Comparison of ENCODE assay signal across 3 cellular contexts in genomic region chr3:113908133-113908532, GRCh38.
TF ChIP-seq lines count a peak whose summit lies in the region.

No MANE protein-coding gene starts in this region.

TF ChIP-seq in A549, 52 proteins besides CTCF, POLR2A, EP300 and RAD21:
- TF ChIP-seq BCL3 (IDR thresholded peaks at IDR 0.05), result no peak
- no peak for TF ChIP-seq PHF8 (IDR thresholded peaks at IDR 0.05; ENCODE audit: borderline replicate concordance, low read depth)
- TF ChIP-seq, protein P1, sequence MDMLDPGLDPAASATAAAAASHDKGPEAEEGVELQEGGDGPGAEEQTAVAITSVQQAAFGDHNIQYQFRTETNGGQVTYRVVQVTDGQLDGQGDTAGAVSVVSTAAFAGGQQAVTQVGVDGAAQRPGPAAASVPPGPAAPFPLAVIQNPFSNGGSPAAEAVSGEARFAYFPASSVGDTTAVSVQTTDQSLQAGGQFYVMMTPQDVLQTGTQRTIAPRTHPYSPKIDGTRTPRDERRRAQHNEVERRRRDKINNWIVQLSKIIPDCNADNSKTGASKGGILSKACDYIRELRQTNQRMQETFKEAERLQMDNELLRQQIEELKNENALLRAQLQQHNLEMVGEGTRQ (IDR thresholded peaks at IDR 0.05), result no peak
- TF ChIP-seq EHMT2 (IDR thresholded peaks at IDR 0.05; ENCODE audit: low read depth), result no peak
- TF ChIP-seq RARB (CRISPR knock-in tag; IDR thresholded peaks at IDR 0.05), result no peak
- TF ChIP-seq TP53 (CRISPR knock-in tag; IDR thresholded peaks at IDR 0.05), result no peak
- TF ChIP-seq RFX5 (IDR thresholded peaks at IDR 0.05), result no peak
- no peak for TF ChIP-seq KDM1A (IDR thresholded peaks at IDR 0.05; ENCODE audit: low read depth)
- TF ChIP-seq EHF (CRISPR knock-in tag; IDR thresholded peaks at IDR 0.05), result no peak
- no peak for TF ChIP-seq ESRRA (IDR thresholded peaks at IDR 0.05; ENCODE audit: borderline replicate concordance, low read length)
- TF ChIP-seq, protein P2, sequence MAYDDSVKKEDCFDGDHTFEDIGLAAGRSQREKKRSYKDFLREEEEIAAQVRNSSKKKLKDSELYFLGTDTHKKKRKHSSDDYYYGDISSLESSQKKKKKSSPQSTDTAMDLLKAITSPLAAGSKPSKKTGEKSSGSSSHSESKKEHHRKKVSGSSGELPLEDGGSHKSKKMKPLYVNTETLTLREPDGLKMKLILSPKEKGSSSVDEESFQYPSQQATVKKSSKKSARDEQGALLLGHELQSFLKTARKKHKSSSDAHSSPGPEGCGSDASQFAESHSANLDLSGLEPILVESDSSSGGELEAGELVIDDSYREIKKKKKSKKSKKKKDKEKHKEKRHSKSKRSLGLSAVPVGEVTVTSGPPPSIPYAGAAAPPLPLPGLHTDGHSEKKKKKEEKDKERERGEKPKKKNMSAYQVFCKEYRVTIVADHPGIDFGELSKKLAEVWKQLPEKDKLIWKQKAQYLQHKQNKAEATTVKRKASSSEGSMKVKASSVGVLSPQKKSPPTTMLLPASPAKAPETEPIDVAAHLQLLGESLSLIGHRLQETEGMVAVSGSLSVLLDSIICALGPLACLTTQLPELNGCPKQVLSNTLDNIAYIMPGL (CRISPR knock-in tag; IDR thresholded peaks at IDR 0.05; ENCODE audit: borderline replicate concordance), result no peak
- no peak for TF ChIP-seq FOXS1 (CRISPR knock-in tag; IDR thresholded peaks at IDR 0.05)
- TF ChIP-seq FOSL2 (IDR thresholded peaks at IDR 0.05), result no peak
- TF ChIP-seq FOSL2 (CRISPR knock-in tag; IDR thresholded peaks at IDR 0.05), result no peak
- TF ChIP-seq ZSCAN20 (CRISPR knock-in tag; IDR thresholded peaks at IDR 0.05), result no peak
- TF ChIP-seq JUNB (IDR thresholded peaks at IDR 0.05), result no peak
- no peak for TF ChIP-seq SMC3 (IDR thresholded peaks at IDR 0.05)
- no peak for TF ChIP-seq GATA3 (IDR thresholded peaks at IDR 0.05; ENCODE audit: borderline replicate concordance)
- TF ChIP-seq NR3C1 (IDR thresholded peaks at IDR 0.05), result no peak

TF ChIP-seq in HEK293, 187 proteins besides CTCF, POLR2A, EP300 and RAD21:
- TF ChIP-seq ATF2 (tag by site-specific recombination; IDR thresholded peaks at IDR 0.05; ENCODE audit: low read depth) (peak; percentile 79; the same call in 1 of the 2 replicates), SP2 (tag by site-specific recombination; IDR thresholded peaks at IDR 0.05) (no peak), ZNF266 (tag by site-specific recombination; IDR thresholded peaks at IDR 0.05; ENCODE audit: low read depth) (no peak), ZFP69B (tag by site-specific recombination; IDR thresholded peaks at IDR 0.05) (no peak)
- TF ChIP-seq, protein P3, sequence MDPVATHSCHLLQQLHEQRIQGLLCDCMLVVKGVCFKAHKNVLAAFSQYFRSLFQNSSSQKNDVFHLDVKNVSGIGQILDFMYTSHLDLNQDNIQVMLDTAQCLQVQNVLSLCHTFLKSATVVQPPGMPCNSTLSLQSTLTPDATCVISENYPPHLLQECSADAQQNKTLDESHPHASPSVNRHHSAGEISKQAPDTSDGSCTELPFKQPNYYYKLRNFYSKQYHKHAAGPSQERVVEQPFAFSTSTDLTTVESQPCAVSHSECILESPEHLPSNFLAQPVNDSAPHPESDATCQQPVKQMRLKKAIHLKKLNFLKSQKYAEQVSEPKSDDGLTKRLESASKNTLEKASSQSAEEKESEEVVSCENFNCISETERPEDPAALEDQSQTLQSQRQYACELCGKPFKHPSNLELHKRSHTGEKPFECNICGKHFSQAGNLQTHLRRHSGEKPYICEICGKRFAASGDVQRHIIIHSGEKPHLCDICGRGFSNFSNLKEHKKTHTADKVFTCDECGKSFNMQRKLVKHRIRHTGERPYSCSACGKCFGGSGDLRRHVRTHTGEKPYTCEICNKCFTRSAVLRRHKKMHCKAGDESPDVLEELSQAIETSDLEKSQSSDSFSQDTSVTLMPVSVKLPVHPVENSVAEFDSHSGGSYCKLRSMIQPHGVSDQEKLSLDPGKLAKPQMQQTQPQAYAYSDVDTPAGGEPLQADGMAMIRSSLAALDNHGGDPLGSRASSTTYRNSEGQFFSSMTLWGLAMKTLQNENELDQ (tag by site-specific recombination; IDR thresholded peaks at IDR 0.05; ENCODE audit: low read depth), result no peak
- TF ChIP-seq, protein P4, sequence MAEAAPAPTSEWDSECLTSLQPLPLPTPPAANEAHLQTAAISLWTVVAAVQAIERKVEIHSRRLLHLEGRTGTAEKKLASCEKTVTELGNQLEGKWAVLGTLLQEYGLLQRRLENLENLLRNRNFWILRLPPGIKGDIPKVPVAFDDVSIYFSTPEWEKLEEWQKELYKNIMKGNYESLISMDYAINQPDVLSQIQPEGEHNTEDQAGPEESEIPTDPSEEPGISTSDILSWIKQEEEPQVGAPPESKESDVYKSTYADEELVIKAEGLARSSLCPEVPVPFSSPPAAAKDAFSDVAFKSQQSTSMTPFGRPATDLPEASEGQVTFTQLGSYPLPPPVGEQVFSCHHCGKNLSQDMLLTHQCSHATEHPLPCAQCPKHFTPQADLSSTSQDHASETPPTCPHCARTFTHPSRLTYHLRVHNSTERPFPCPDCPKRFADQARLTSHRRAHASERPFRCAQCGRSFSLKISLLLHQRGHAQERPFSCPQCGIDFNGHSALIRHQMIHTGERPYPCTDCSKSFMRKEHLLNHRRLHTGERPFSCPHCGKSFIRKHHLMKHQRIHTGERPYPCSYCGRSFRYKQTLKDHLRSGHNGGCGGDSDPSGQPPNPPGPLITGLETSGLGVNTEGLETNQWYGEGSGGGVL (tag by site-specific recombination; IDR thresholded peaks at IDR 0.05), result no peak

TF ChIP-seq in GM12878, 131 proteins besides CTCF, POLR2A, EP300 and RAD21:
- TF ChIP-seq, protein P5, sequence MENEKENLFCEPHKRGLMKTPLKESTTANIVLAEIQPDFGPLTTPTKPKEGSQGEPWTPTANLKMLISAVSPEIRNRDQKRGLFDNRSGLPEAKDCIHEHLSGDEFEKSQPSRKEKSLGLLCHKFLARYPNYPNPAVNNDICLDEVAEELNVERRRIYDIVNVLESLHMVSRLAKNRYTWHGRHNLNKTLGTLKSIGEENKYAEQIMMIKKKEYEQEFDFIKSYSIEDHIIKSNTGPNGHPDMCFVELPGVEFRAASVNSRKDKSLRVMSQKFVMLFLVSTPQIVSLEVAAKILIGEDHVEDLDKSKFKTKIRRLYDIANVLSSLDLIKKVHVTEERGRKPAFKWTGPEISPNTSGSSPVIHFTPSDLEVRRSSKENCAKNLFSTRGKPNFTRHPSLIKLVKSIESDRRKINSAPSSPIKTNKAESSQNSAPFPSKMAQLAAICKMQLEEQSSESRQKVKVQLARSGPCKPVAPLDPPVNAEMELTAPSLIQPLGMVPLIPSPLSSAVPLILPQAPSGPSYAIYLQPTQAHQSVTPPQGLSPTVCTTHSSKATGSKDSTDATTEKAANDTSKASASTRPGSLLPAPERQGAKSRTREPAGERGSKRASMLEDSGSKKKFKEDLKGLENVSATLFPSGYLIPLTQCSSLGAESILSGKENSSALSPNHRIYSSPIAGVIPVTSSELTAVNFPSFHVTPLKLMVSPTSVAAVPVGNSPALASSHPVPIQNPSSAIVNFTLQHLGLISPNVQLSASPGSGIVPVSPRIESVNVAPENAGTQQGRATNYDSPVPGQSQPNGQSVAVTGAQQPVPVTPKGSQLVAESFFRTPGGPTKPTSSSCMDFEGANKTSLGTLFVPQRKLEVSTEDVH (IDR thresholded peaks at IDR 0.05; ENCODE audit: low read depth, partially characterized antibody), result no peak
- peak; percentile 41; the same call in 1 of the 2 replicates for TF ChIP-seq ATF7 (IDR thresholded peaks at IDR 0.05; ENCODE audit: low read depth)
